In the genomic region with DNA sequence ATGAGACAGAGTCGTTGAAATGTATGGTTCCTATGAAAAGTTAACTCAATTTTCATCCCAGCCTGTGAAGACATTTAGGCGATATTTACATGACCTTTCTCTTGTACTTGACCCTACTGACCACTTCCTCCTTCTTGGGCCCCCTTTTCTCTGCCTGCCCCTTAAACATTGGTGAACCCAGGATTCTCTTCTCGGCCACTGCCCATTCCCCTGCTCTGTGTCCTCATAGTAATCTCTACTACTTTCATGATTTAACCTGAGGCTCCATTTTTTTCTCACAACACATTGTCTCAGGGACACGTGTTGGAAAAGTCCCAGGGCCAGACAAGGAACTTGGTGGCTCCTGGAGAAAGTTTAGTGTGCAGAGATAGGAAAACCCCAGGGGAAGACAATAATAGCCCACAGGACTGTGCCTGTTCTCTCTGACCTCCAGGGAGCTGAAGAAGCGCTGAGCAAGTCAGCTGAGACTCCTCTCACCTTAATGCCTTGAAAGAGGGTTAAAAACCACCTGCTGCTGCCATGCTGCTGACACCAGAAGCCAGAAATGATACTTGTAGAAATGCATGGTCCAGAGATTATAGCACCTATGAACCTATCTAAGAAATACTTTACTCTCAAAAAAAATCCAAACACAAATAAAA, we compare ENCODE assay signal across 18 cellular contexts. TPM values are rescaled to one million over a fixed set of nuclear protein-coding genes. Genes with fewer than 3 reads are reported as not detected.
DNase-seq lines count a peak whose midpoint lies in the region; ATAC-seq and TF ChIP-seq lines count a peak whose summit lies in the region.
"Had no signal": no experiment of that assay in that cellular context is flagged by ENCODE, and none has a peak within 500 bp of the region (broad histone marks: within the 10 kb centered on the region; RNA-seq: fewer than 3 reads in every experiment).

No MANE protein-coding gene starts in this region.

- no peak for ATAC-seq in foreskin keratinocyte

- no peak for TF ChIP-seq POLR2A in testis (IDR thresholded peaks at IDR 0.05)

- no peaks in the 10 kb centered on the region for H3K27me3 ChIP-seq in testis
- H3K27me3 ChIP-seq in foreskin keratinocyte, result no peaks in the 10 kb centered on the region

- H3K27ac ChIP-seq in testis (no peak overlapping the region), foreskin keratinocyte (no peak overlapping the region)
- H3K27ac ChIP-seq: GM23248 had no signal

- TF ChIP-seq CTCF in GM12865 (IDR thresholded peaks at IDR 0.05; ENCODE audit: insufficient read depth, low read depth, low read length, missing control alignments) (no peak), GM13976 (IDR thresholded peaks at IDR 0.05; ENCODE audit: borderline replicate concordance, control extremely low read depth, extremely low read depth, insufficient read depth, missing control alignments) (no peak), testis (IDR thresholded peaks at IDR 0.05) (no peak), foreskin keratinocyte (conservative IDR thresholded peaks at IDR 0.05) (no peak)

- peak; percentile 35 for DNase-seq in GM12865 (ENCODE audit: low read depth)
- peak; percentile 2 for DNase-seq in GM13976 (ENCODE audit: low spot score)
- peak; percentile 13 for DNase-seq in ecto neural progenitor cell (ENCODE audit: low spot score)
- peak; percentile 2 for DNase-seq in testis
- DNase-seq in NCI-H1417 (lab: John Stamatoyannopoulos, UW), result no peak
- no peak for DNase-seq in foreskin keratinocyte
- no peak for DNase-seq in DMS153 (lab: John Stamatoyannopoulos, UW)
- DNase-seq: ACHN; BE2C; CD4-positive, alpha-beta memory T cell; DMS79 treated with DMSO at 0.1 percent for 48 hours; GF-D8; GM23248; KG1 had no signal

- intact Hi-C loops in testis (cut with DNase I; ENCODE audit: low total_unique reads), result no loop called here

- H3K4me1 ChIP-seq in testis, result no peaks in the 10 kb centered on the region
- no peaks in the 10 kb centered on the region for H3K4me1 ChIP-seq in foreskin keratinocyte
- H3K4me1 ChIP-seq: BE2C, HAP-1 had no signal

- WGBS in testis, 2 donors, result 76 to 83% methylated on average over 5 of the region's 5 CpGs

- H3K36me3 ChIP-seq in testis (ENCODE audit: low read depth, missing control alignments), result no peaks in the 10 kb centered on the region
- H3K36me3 ChIP-seq: BE2C, HAP-1 had no signal

- no peak overlapping the region for H3K4me3 ChIP-seq in GM12865 (ENCODE audit: low read depth, low read length)
- H3K4me3 ChIP-seq in testis, result no peak overlapping the region
- H3K4me3 ChIP-seq: GM23248, HAP-1 had no signal

- H3K9me3 ChIP-seq in testis, result no peaks in the 10 kb centered on the region
- H3K9me3 ChIP-seq: BE2C, HAP-1 had no signal

- in situ Hi-C loops in GM13976 (cut with MboI; ENCODE audit: low sequenced_read_pairs, unreplicated experiment), result no loop called here

RNA-seq across cellular contexts. Expression of a gene that starts 42.5 kb away (rescaled TPM):
- total RNA-seq in testis, result 100 to 1,000 TPM in 1 of 2 donors, 10 to 100 TPM in 1; 43.4 to 154 TPM
- polyA plus RNA-seq in testis (ENCODE audit: insufficient read depth, low read depth, low replicate concordance), result 142 TPM
- total RNA-seq in foreskin keratinocyte, result not detected in 2 replicates
- polyA plus RNA-seq in foreskin keratinocyte, result not detected in 2 replicates
- total RNA-seq: CD4-positive, alpha-beta memory T cell; GM23248; H4; HT-29 had no signal
- polyA plus RNA-seq: CD14-positive monocyte; CD4-positive, alpha-beta memory T cell; GM23248 had no signal

Comparison
In these comparisons a context has a peak if more than half of its experiments do, and no peak if none do; other contexts are left out.
1. DNase-seq: peak in GM12865 (single experiment), GM13976 (single experiment), ecto neural progenitor cell (single experiment) and testis (single experiment); none in NCI-H1417 (0 of 3), foreskin keratinocyte (0 of 2) and DMS153 (single experiment).
2. RNA of a gene that starts 42.5 kb away (total RNA-seq): 43.4 to 154 TPM in testis; not detected in foreskin keratinocyte; every median in the first group is over 10 times any median in the second.